In genomic region chr7:139232377-139232717, GRCh38 we compare ENCODE assay signal across 8 cellular contexts. TPM values are rescaled to one million over a fixed set of nuclear protein-coding genes. Genes with fewer than 3 reads are reported as not detected.
DNase-seq lines count a peak whose midpoint lies in the region; TF ChIP-seq lines count a peak whose summit lies in the region.

No MANE protein-coding gene starts in this region.

- H3K4me3 ChIP-seq in mononuclear cell (ENCODE audit: low read length), result peak overlapping the region; percentile 92

- H3K4me3 Mint-ChIP-seq in IgD-negative memory B cell (peak overlapping the region; percentile 88 to 96 (median 94)), MCF 10A (ENCODE audit: unreplicated experiment) (peak overlapping the region; percentile 95)

- H3K27me3 ChIP-seq in mononuclear cell (ENCODE audit: insufficient read depth, low read length), result no peaks in the 10 kb centered on the region

- POLR2A ChIA-PET in MCF 10A (lab: Yijun Ruan, JAX), result interaction anchor here (0.7 to 5.3 kb wide), 13 partner anchors 10 to 945 kb away, joined by 3 to 98 read pairs (median 6); partner anchors contain the start of genes KDM7A and LUC7L2

- H3K9me3 Mint-ChIP-seq in IgD-negative memory B cell, result no peaks in the 10 kb centered on the region
- no peaks in the 10 kb centered on the region for H3K9me3 Mint-ChIP-seq in MCF 10A (ENCODE audit: unreplicated experiment)

- CTCF ChIA-PET in MCF 10A (lab: Yijun Ruan, JAX), result interaction anchor here (0.5 to 1.2 kb wide), 3 partner anchors 11 to 107 kb away, joined by 3 read pairs; no protein-coding TSS in a partner anchor

- no peak for DNase-seq in MCF 10A (ENCODE audit: unreplicated experiment)
- no peak for DNase-seq in NCI-H1436 treated with DMSO at 0.1 percent for 48 hours (lab: John Stamatoyannopoulos, UW)
- no peak for DNase-seq in Ammon's horn (ENCODE audit: low spot score)
- DNase-seq in activated effector memory CD4-positive, alpha-beta T cell treated with Interleukin-2 at 50 U/mL for 16 hours, result no peak
- DNase-seq in NCI-H345 (lab: John Stamatoyannopoulos, UW), result no peak

- H3K4me1 Mint-ChIP-seq in IgD-negative memory B cell (peaks cover 11 to 31% (median 23%) of the 10 kb centered on the region in 3 donors), MCF 10A (ENCODE audit: insufficient read depth, unreplicated experiment) (peaks cover 14% of the 10 kb centered on the region)

- H3K27ac Mint-ChIP-seq in IgD-negative memory B cell (peak overlapping the region; percentile 53 to 86 (median 59)), MCF 10A (ENCODE audit: low read depth, unreplicated experiment) (peak overlapping the region; percentile 96)

- intact Hi-C loops in MCF 10A (cut with micrococcal nuclease), result loop anchor here (2.0 kb wide), 1 partner anchor 108 kb away; the partner anchor contains the start of gene FMC1

- TF ChIP-seq CTCF in C4-2B (conservative IDR thresholded peaks at IDR 0.05) (no peak), MCF 10A (IDR thresholded peaks at IDR 0.05; ENCODE audit: unreplicated experiment) (no peak)

- H3K9me3 ChIP-seq in mononuclear cell (ENCODE audit: low read depth, low read length), result no peaks in the 10 kb centered on the region

- H3K36me3 Mint-ChIP-seq in IgD-negative memory B cell, result no peaks in the 10 kb centered on the region
- H3K36me3 Mint-ChIP-seq in MCF 10A (ENCODE audit: insufficient read depth, unreplicated experiment), result peaks cover 15% of the 10 kb centered on the region

- H3K27ac ChIP-seq in C4-2B, result peak overlapping the region; percentile 80

- no TSS peak for BruUV-seq in MCF 10A (replicated peaks; lab: Mats Ljungman, UMichigan)

- H3K27me3 Mint-ChIP-seq in IgD-negative memory B cell, result no peaks in the 10 kb centered on the region
- H3K27me3 Mint-ChIP-seq in MCF 10A (ENCODE audit: insufficient read depth, unreplicated experiment), result no peaks in the 10 kb centered on the region

- peaks cover 14% of the 10 kb centered on the region for H3K4me1 ChIP-seq in mononuclear cell (ENCODE audit: insufficient read depth, low read length)

RNA-seq across cellular contexts. Expression of gene UBN2, which starts 1.3 kb away (rescaled TPM):
- polyA plus RNA-seq in IgD-negative memory B cell, result 2.8 TPM
- total RNA-seq in MCF 10A (2022), result 18.7 and 25.3 TPM in 2 replicates
- 6.0 TPM for total RNA-seq in mononuclear cell
